Comparison of ENCODE assay signal across 1 cellular context in genomic region chr11:65417702-65418430, GRCh38.
TF ChIP-seq lines count a peak whose summit lies in the region.

No MANE protein-coding gene starts in this region.

TF ChIP-seq in GM12878, 131 proteins besides CTCF, POLR2A, EP300 and RAD21 (continues in another document):
- no peak for TF ChIP-seq MYC (IDR thresholded peaks at IDR 0.05; ENCODE audit: insufficient read depth, insufficient read length, insufficient replicate concordance, low read length, severe bottlenecking)
- TF ChIP-seq RELA (IDR thresholded peaks at IDR 0.05; ENCODE audit: borderline replicate concordance, partially characterized antibody): no peak
- TF ChIP-seq NFYA (IDR thresholded peaks at IDR 0.05; ENCODE audit: borderline replicate concordance, low read depth, low read length): no peak
- no peak for TF ChIP-seq BCL3 (IDR thresholded peaks at IDR 0.05; ENCODE audit: borderline replicate concordance, insufficient read depth, low read depth, low read length, poor library complexity, severe bottlenecking)
- TF ChIP-seq SUPT20H (IDR thresholded peaks at IDR 0.05; ENCODE audit: borderline replicate concordance, control insufficient read depth, low read depth, low read length): no peak
- no peak for TF ChIP-seq MTA2 (IDR thresholded peaks at IDR 0.05; ENCODE audit: low read depth)
- TF ChIP-seq HDAC6 (IDR thresholded peaks at IDR 0.05; ENCODE audit: unreplicated experiment): no peak
- no peak for TF ChIP-seq E2F4 (IDR thresholded peaks at IDR 0.05; ENCODE audit: low read depth, low read length)
- TF ChIP-seq NBN (IDR thresholded peaks at IDR 0.05): 0 out of 2 replicates have a peak, but pooled peaks have one; percentile 11
- TF ChIP-seq BHLHE40 (IDR thresholded peaks at IDR 0.05; ENCODE audit: borderline replicate concordance in 1 of 2, low read depth in 2 of 2, low read length in 1 of 2): peak; percentile 19 to 78; a peak in 3 of 4 replicates
- no peak for TF ChIP-seq NFIC (IDR thresholded peaks at IDR 0.05; ENCODE audit: low read depth, low read length)
- TF ChIP-seq YBX1 (IDR thresholded peaks at IDR 0.05): no peak
- peak; percentile 34 for TF ChIP-seq BACH1 (IDR thresholded peaks at IDR 0.05; ENCODE audit: borderline replicate concordance)
- no peak for TF ChIP-seq BRCA1 (IDR thresholded peaks at IDR 0.05; ENCODE audit: low read depth, low read length)
- no peak for TF ChIP-seq ZZZ3 (IDR thresholded peaks at IDR 0.05; ENCODE audit: control insufficient read depth, insufficient read length, low read depth)
- no peak for TF ChIP-seq ZNF217 (IDR thresholded peaks at IDR 0.05)
- no peak for TF ChIP-seq STAT1 (conservative IDR thresholded peaks at IDR 0.05)
- no peak for TF ChIP-seq MAX (IDR thresholded peaks at IDR 0.05; ENCODE audit: low read depth, low read length)
- no peak for TF ChIP-seq ZBED1 (IDR thresholded peaks at IDR 0.05; ENCODE audit: borderline replicate concordance)
- no peak for TF ChIP-seq RFX5 (IDR thresholded peaks at IDR 0.05; ENCODE audit: low read depth, low read length)
- no peak; the same call in 1 of the 2 replicates for TF ChIP-seq POLR2AphosphoS5 (IDR thresholded peaks at IDR 0.05; ENCODE audit: low read length)
- TF ChIP-seq SUZ12 (IDR thresholded peaks at IDR 0.05; ENCODE audit: unreplicated experiment): no peak
- TF ChIP-seq LARP7 (IDR thresholded peaks at IDR 0.05): no peak
- TF ChIP-seq ZNF592 (IDR thresholded peaks at IDR 0.05): no peak
- no peak for TF ChIP-seq CBX5 (IDR thresholded peaks at IDR 0.05; ENCODE audit: low read depth)
- TF ChIP-seq SIX5 (IDR thresholded peaks at IDR 0.05; ENCODE audit: low read depth, low read length, severe bottlenecking): no peak
- TF ChIP-seq ATF7 (IDR thresholded peaks at IDR 0.05; ENCODE audit: low read depth): no peak
- no peak for TF ChIP-seq SIN3A (IDR thresholded peaks at IDR 0.05; ENCODE audit: low read depth, low read length)
- no peak for TF ChIP-seq FOXK2 (IDR thresholded peaks at IDR 0.05)
- TF ChIP-seq HDGF (IDR thresholded peaks at IDR 0.05): peak; percentile 92
- no peak for TF ChIP-seq IRF5 (IDR thresholded peaks at IDR 0.05; ENCODE audit: borderline replicate concordance)
- no peak for TF ChIP-seq RCOR1 (conservative IDR thresholded peaks at IDR 0.05; ENCODE audit: low read depth, low read length)
- TF ChIP-seq SRF (IDR thresholded peaks at IDR 0.05; ENCODE audit: low read depth in 2 of 2, low read length in 2 of 2): no peak
- TF ChIP-seq POU2F2 (IDR thresholded peaks at IDR 0.05; ENCODE audit: borderline replicate concordance, low read depth, low read length): no peak
- TF ChIP-seq NRF1 (conservative IDR thresholded peaks at IDR 0.05; ENCODE audit: low read depth, low read length): no peak
- no peak for TF ChIP-seq ZNF24 (IDR thresholded peaks at IDR 0.05)
- TF ChIP-seq PML (IDR thresholded peaks at IDR 0.05; ENCODE audit: low read length): no peak
- TF ChIP-seq TCF3 (IDR thresholded peaks at IDR 0.05; ENCODE audit: borderline replicate concordance, insufficient read depth, low read depth, low read length): no peak
- TF ChIP-seq CEBPZ (IDR thresholded peaks at IDR 0.05; ENCODE audit: low read depth, low read length): no peak
- TF ChIP-seq JUND (IDR thresholded peaks at IDR 0.05; ENCODE audit: low read depth, low read length): no peak
- TF ChIP-seq JUNB (IDR thresholded peaks at IDR 0.05): no peak
- 0 out of 2 replicates have a peak, but pooled peaks have one; percentile 12 for TF ChIP-seq DPF2 (IDR thresholded peaks at IDR 0.05)
- no peak for TF ChIP-seq ELK1 (IDR thresholded peaks at IDR 0.05; ENCODE audit: low read depth, low read length)
- TF ChIP-seq ZBTB11 (CRISPR knock-in tag; IDR thresholded peaks at IDR 0.05): no peak
- TF ChIP-seq RBBP5 (conservative IDR thresholded peaks at IDR 0.05): no peak
- TF ChIP-seq ZBTB33 (IDR thresholded peaks at IDR 0.05): no peak
- TF ChIP-seq TAF1 (IDR thresholded peaks at IDR 0.05; ENCODE audit: borderline replicate concordance, low read depth, low read length): no peak
- no peak for TF ChIP-seq GATAD2B (conservative IDR thresholded peaks at IDR 0.05; ENCODE audit: low read depth)
- no peak for TF ChIP-seq FOS (IDR thresholded peaks at IDR 0.05; ENCODE audit: borderline replicate concordance, extremely low read depth, insufficient read length)
- no peak for TF ChIP-seq CHD4 (IDR thresholded peaks at IDR 0.05)
